Comparison of ENCODE assay signal across 28 cellular contexts in the genomic region with DNA sequence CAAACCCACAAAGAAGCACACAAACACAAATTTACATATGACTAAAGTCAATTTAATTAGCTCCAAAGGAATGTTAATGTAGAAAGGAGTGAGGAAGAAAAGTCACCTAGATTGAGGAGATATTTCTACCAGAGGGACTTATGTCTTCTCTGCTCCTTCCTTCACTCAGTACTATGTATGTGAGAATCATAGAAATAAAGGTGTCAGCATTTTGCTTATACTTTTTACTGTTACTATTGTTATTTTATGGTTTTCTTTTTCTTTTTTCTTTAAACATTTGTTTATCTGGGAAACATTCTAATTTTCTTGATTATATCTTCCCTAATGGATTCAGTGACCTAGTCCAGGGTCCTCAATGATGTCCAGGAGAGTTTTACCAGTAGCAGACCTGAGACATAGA.
"Had no signal": no experiment of that assay in that cellular context is flagged by ENCODE, and none has a peak within 500 bp of the region (broad histone marks: within the 10 kb centered on the region; RNA-seq: fewer than 3 reads in every experiment).

No MANE protein-coding gene starts in this region.

- H3K27ac ChIP-seq: neural progenitor cell, ovary, parathyroid adenoma, psoas muscle, skin epidermis, spleen, suprapubic skin, testis, tibial artery, transverse colon, upper lobe of right lung, uterus had no signal

- H3K79me2 ChIP-seq: parathyroid adenoma had no signal

- H3K4me2 ChIP-seq: neural progenitor cell, smooth muscle cell had no signal

- H3K4me1 ChIP-seq: neural progenitor cell, parathyroid adenoma, psoas muscle, spleen, suprapubic skin, testis, tibial artery, transverse colon, upper lobe of right lung, uterus had no signal

- H3K4me3 ChIP-seq: neural progenitor cell, ovary, psoas muscle, skin epidermis, smooth muscle cell, spleen, suprapubic skin, testis, tibial artery, transverse colon, upper lobe of right lung, uterus had no signal

- H3K27me3 ChIP-seq: neural progenitor cell, ovary, spleen, suprapubic skin, testis, tibial artery, transverse colon, upper lobe of right lung, uterus had no signal

- H3K36me3 ChIP-seq: ovary, spleen, suprapubic skin, tibial artery, transverse colon, upper lobe of right lung, uterus had no signal

- H2AFZ ChIP-seq: neural progenitor cell, parathyroid adenoma had no signal

- ATAC-seq: natural killer cell; psoas muscle; right cardiac atrium; sciatic nerve; stimulated activated memory B cell treated with anti-CD40 and anti-IgM and Interleukin-4, amounts not matched to agents 10 μg/mL and 1 μg/mL and 100 μg/mL, for 72 hours; stimulated activated naive CD8-positive, alpha-beta T cell treated with anti-CD3 and anti-CD28 coated beads, Interleukin-15, amount 100 ng/mL, for 72 hours; stimulated activated naive CD8-positive, alpha-beta T cell treated with anti-CD3 and anti-CD28 coated beads, Interleukin-15, Interleukin-2, amounts not matched to agents 100 U/mL and 50 U/mL, for 24 hours; upper lobe of right lung had no signal

- H3K9me3 ChIP-seq: ovary, psoas muscle, suprapubic skin, testis, tibial artery, upper lobe of right lung, uterus had no signal

- H3K9ac ChIP-seq: neural progenitor cell, parathyroid adenoma had no signal

- DNase-seq: natural killer cell; occipital lobe; ovary; posterior cingulate gyrus; psoas muscle; spleen; stimulated activated CD4-positive, alpha-beta T cell treated with anti-CD3 and anti-CD28 coated beads, Interleukin-12 subunit alpha, Interleukin-12 subunit beta, amount 100 ng/mL, for 4 hours; stimulated activated CD4-positive, alpha-beta T cell treated with anti-CD3 and anti-CD28 coated beads, Interleukin-1b, Interleukin-23, amount 100 ng/mL, for 48 hours; stimulated activated CD4-positive, alpha-beta T cell treated with anti-CD3 and anti-CD28 coated beads, Interleukin-4, amount 100 ng/mL, for 1 hour; stimulated activated CD4-positive, alpha-beta T cell treated with anti-CD3 and anti-CD28 coated beads, Interleukin-4, amount 100 ng/mL, for 4 hours; stimulated activated CD8-positive, alpha-beta memory T cell treated with anti-CD3 and anti-CD28 coated beads, Interleukin-4, amount 100 ng/mL, for 48 hours; stimulated activated naive CD4-positive, alpha-beta T cell; stimulated activated naive CD8-positive, alpha-beta T cell treated with anti-CD3 and anti-CD28 coated beads, Interleukin-15, amount 100 ng/mL, for 72 hours; stimulated activated naive CD8-positive, alpha-beta T cell treated with anti-CD3 and anti-CD28 coated beads, Interleukin-15, Interleukin-2, amounts not matched to agents 100 U/mL and 50 U/mL, for 24 hours; substantia nigra; testis; tibial artery; transverse colon; upper lobe of right lung; uterus had no signal
